In the genomic region with DNA sequence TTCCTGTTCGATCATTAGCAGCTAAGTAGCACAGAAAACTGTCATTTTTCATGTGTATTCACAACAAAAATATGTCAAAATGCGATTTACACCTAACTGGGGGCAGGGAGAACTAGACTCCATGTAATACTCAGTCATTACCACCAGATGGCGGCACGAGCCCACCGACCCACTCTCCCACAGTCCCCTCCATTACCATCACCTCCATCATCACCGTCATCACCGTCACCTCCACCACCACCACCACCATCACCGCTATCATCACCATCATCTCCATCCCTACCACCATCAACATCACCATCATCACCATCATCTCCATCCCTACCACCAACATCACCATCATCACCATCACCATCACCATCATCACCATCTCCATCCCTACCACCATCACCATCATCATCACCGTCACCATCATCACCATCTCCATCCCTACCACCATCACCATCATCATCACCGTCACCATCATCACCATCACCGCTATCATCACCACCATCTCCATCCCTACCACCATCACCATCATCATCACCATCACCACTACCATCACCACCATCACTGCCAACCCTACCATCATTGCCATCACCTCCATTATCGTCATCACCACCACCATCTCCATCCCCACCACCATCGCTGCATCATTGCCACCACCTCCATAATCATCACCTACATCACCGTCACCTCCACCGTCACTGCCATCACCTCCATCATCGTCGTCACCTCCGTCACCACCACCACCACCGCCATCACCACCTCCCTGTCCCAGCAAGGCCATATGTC, we compare ENCODE assay signal across 1 cellular context.
TF ChIP-seq lines count a peak whose summit lies in the region.

No MANE protein-coding gene starts in this region.

TF ChIP-seq in HepG2, 621 proteins besides CTCF, POLR2A, EP300 and RAD21 (continued from another document):
- TF ChIP-seq IRF9 (CRISPR knock-in tag; IDR thresholded peaks at IDR 0.05; ENCODE audit: borderline replicate concordance) (peak; percentile 50; the same call in 1 of the 2 replicates), ZFP37 (CRISPR knock-in tag; IDR thresholded peaks at IDR 0.05; ENCODE audit: borderline replicate concordance) (0 out of 2 replicates have a peak, but pooled peaks have one; percentile 68), MXI1 (IDR thresholded peaks at IDR 0.05; ENCODE audit: borderline replicate concordance, low read depth, low read length) (0 out of 3 replicates have a peak, but pooled peaks have one; percentile 10), MAF1 (CRISPR knock-in tag; IDR thresholded peaks at IDR 0.05; ENCODE audit: borderline replicate concordance) (peak; percentile 53; the same call in 1 of the 2 replicates), CHD4 (IDR thresholded peaks at IDR 0.05; ENCODE audit: borderline replicate concordance, low read length) (no peak), MTA1 (CRISPR knock-in tag; IDR thresholded peaks at IDR 0.05; ENCODE audit: borderline replicate concordance) (peak; percentile 34; the same call in 1 of the 2 replicates), RBM22 (optimal IDR thresholded peaks at IDR 0.05; ENCODE audit: low read length) (no peak), NBN (conservative IDR thresholded peaks at IDR 0.05) (0 out of 2 replicates have a peak, but pooled peaks have one; percentile 42), SALL2 (CRISPR knock-in tag; IDR thresholded peaks at IDR 0.05) (peak; percentile 73; the same call in 1 of the 2 replicates), ZNF619 (CRISPR knock-in tag; IDR thresholded peaks at IDR 0.05) (peak; percentile 70; the same call in 1 of the 2 replicates), MAZ (IDR thresholded peaks at IDR 0.05; ENCODE audit: borderline replicate concordance, low read depth, low read length) (no peak), MAZ (CRISPR knock-in tag; IDR thresholded peaks at IDR 0.05; ENCODE audit: low read depth) (peak; percentile 35; the same call in 1 of the 2 replicates)
- TF ChIP-seq, protein P1, sequence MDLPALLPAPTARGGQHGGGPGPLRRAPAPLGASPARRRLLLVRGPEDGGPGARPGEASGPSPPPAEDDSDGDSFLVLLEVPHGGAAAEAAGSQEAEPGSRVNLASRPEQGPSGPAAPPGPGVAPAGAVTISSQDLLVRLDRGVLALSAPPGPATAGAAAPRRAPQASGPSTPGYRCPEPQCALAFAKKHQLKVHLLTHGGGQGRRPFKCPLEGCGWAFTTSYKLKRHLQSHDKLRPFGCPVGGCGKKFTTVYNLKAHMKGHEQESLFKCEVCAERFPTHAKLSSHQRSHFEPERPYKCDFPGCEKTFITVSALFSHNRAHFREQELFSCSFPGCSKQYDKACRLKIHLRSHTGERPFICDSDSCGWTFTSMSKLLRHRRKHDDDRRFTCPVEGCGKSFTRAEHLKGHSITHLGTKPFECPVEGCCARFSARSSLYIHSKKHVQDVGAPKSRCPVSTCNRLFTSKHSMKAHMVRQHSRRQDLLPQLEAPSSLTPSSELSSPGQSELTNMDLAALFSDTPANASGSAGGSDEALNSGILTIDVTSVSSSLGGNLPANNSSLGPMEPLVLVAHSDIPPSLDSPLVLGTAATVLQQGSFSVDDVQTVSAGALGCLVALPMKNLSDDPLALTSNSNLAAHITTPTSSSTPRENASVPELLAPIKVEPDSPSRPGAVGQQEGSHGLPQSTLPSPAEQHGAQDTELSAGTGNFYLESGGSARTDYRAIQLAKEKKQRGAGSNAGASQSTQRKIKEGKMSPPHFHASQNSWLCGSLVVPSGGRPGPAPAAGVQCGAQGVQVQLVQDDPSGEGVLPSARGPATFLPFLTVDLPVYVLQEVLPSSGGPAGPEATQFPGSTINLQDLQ (CRISPR knock-in tag; IDR thresholded peaks at IDR 0.05) = 0 out of 2 replicates have a peak, but pooled peaks have one; percentile 77
TF ChIP-seq in HepG2: peak in this region for 54.
